8 cellular contexts compared by ENCODE assay signal in genomic region chr3:70531063-70531657, GRCh38.
DNase-seq lines count a peak whose midpoint lies in the region; ATAC-seq and TF ChIP-seq lines count a peak whose summit lies in the region.

No MANE protein-coding gene starts in this region.

- H3K27me3 ChIP-seq in liver (ENCODE audit: control insufficient read depth in 4 of 4, insufficient read depth in 4 of 4, low read length in 3 of 4), result no peaks in the 10 kb centered on the region

- H3K27me3 Mint-ChIP-seq in CD14-positive monocyte (ENCODE audit: low read depth in 3 of 3), result peaks cover 0 to 1% (median 0%) of the 10 kb centered on the region in 3 donors
- peaks cover 15% of the 10 kb centered on the region for H3K27me3 Mint-ChIP-seq in T-helper 2 cell treated with Interferon-gamma antibody and Interleukin-4, amounts not matched to agents 5 μg/mL and 100 μg/mL, for 36 hours (ENCODE audit: low read depth)

- H3K9me3 Mint-ChIP-seq in CD14-positive monocyte, result peaks cover 0 to under 1% (median 0%) of the 10 kb centered on the region in 7 donors
- no peaks in the 10 kb centered on the region for H3K9me3 Mint-ChIP-seq in T-helper 2 cell treated with Interferon-gamma antibody and Interleukin-4, amounts not matched to agents 5 μg/mL and 100 μg/mL, for 36 hours

- WGBS in liver, result 30% methylated on average over 4 of the region's 4 CpGs

- H3K27ac Mint-ChIP-seq in CD14-positive monocyte, result no peak overlapping the region
- H3K27ac Mint-ChIP-seq in T-helper 2 cell treated with Interferon-gamma antibody and Interleukin-4, amounts not matched to agents 5 μg/mL and 100 μg/mL, for 36 hours, result no peak overlapping the region

- DNase-seq in CD14-positive monocyte (ENCODE audit: low spot score) (no peak), HuH-7 (ENCODE audit: low spot score) (peak; percentile 2), astrocyte of the cerebellum (ENCODE audit: low read depth) (peak; percentile 43), activated gamma-delta T cell treated with Interleukin-2 at 50 U/mL for 16 hours (no peak)
- no peak for DNase-seq in T-helper 2 cell treated with Interferon-gamma antibody and Interleukin-4, amounts not matched to agents 5 μg/mL and 100 μg/mL, for 36 hours (ENCODE audit: low spot score)

- no peak overlapping the region for H3K27ac ChIP-seq in liver (ENCODE audit: low read depth in 1 of 2, low read length in 2 of 2)

- H3K4me1 ChIP-seq in liver (ENCODE audit: control insufficient read depth in 4 of 4, insufficient read depth in 4 of 4, low read length in 3 of 4), result no peaks in the 10 kb centered on the region

- peak; percentile 46 for TF ChIP-seq CTCF in CD14-positive monocyte (IDR thresholded peaks at IDR 0.05)
- TF ChIP-seq CTCF in astrocyte of the cerebellum (IDR thresholded peaks at IDR 0.05; ENCODE audit: low read depth, low read length, missing control alignments), result peak; percentile 44
- TF ChIP-seq CTCF in liver (IDR thresholded peaks at IDR 0.05; ENCODE audit: low read depth, low read length, missing input control), result peak; percentile 41

- TF ChIP-seq RAD21 in liver (IDR thresholded peaks at IDR 0.05), result peak; percentile 70 to 76

- no peaks in the 10 kb centered on the region for H3K9me3 ChIP-seq in liver (ENCODE audit: control insufficient read depth in 4 of 4, low read length in 3 of 4)

- ATAC-seq in HG02840 (IDR thresholded peaks at IDR 0.05; ENCODE audit: low FRiP score, unreplicated experiment) (no peak), HG02885 (IDR thresholded peaks at IDR 0.05; ENCODE audit: poor library complexity, unreplicated experiment) (no peak)

- no peaks in the 10 kb centered on the region for H3K4me1 Mint-ChIP-seq in CD14-positive monocyte
- no peaks in the 10 kb centered on the region for H3K4me1 Mint-ChIP-seq in T-helper 2 cell treated with Interferon-gamma antibody and Interleukin-4, amounts not matched to agents 5 μg/mL and 100 μg/mL, for 36 hours (ENCODE audit: low read depth)

- H3K4me3 Mint-ChIP-seq in CD14-positive monocyte, result no peak overlapping the region
- no peak overlapping the region for H3K4me3 Mint-ChIP-seq in T-helper 2 cell treated with Interferon-gamma antibody and Interleukin-4, amounts not matched to agents 5 μg/mL and 100 μg/mL, for 36 hours

- no peaks in the 10 kb centered on the region for H3K36me3 ChIP-seq in liver (ENCODE audit: control insufficient read depth in 4 of 4, insufficient read depth in 3 of 4, low read depth in 1 of 4, low read length in 3 of 4)

- no peak overlapping the region for H3K4me3 ChIP-seq in astrocyte of the cerebellum (ENCODE audit: low read depth, low read length)
- no peak overlapping the region for H3K4me3 ChIP-seq in liver (ENCODE audit: low read depth in 1 of 3, low read length in 3 of 3)

- intact Hi-C loops in CD14-positive monocyte (cut with micrococcal nuclease), result no loop called here

- in situ Hi-C loops in astrocyte of the cerebellum (cut with HindIII; ENCODE audit: low sequenced_read_pairs), result loop anchor here (25.0 kb wide), 2 partner anchors 181 to 781 kb away; no protein-coding TSS in a partner anchor

- no peak overlapping the region for H3K9ac ChIP-seq in liver (ENCODE audit: low read depth in 1 of 2, low read length in 2 of 2)

- H3K36me3 Mint-ChIP-seq in CD14-positive monocyte, result no peaks in the 10 kb centered on the region
- H3K36me3 Mint-ChIP-seq in T-helper 2 cell treated with Interferon-gamma antibody and Interleukin-4, amounts not matched to agents 5 μg/mL and 100 μg/mL, for 36 hours (ENCODE audit: low read depth), result no peaks in the 10 kb centered on the region

TF ChIP-seq in liver, 16 proteins besides CTCF, POLR2A, EP300 and RAD21:
- TF ChIP-seq SP1 (IDR thresholded peaks at IDR 0.05), result no peak
- no peak for TF ChIP-seq EGR1 (IDR thresholded peaks at IDR 0.05; ENCODE audit: low read depth in 2 of 2)
- TF ChIP-seq NR2F2 (IDR thresholded peaks at IDR 0.05), result no peak
- no peak for TF ChIP-seq MAX (IDR thresholded peaks at IDR 0.05)
- no peak for TF ChIP-seq YY1 (IDR thresholded peaks at IDR 0.05)
- TF ChIP-seq TAF1 (conservative IDR thresholded peaks at IDR 0.05), result no peak
- TF ChIP-seq RXRA (IDR thresholded peaks at IDR 0.05), result no peak
- no peak for TF ChIP-seq GABPA (IDR thresholded peaks at IDR 0.05 in 1 of 2, conservative IDR thresholded peaks at IDR 0.05 in 1 of 2)
- no peak for TF ChIP-seq ZBTB33 (IDR thresholded peaks at IDR 0.05)
- TF ChIP-seq JUND (IDR thresholded peaks at IDR 0.05), result no peak

Comparison
In these comparisons a context has a peak if more than half of its experiments do, and no peak if none do; other contexts are left out.
1. DNase-seq: peak in HuH-7 (single experiment) and astrocyte of the cerebellum (single experiment); none in CD14-positive monocyte (single experiment), T-helper 2 cell treated with Interferon-gamma antibody and Interleukin-4, amounts not matched to agents 5 μg/mL and 100 μg/mL, for 36 hours (single experiment) and activated gamma-delta T cell treated with Interleukin-2 at 50 U/mL for 16 hours (single experiment).
2. Peak in every context shown above with its lines, with median percentiles within 50 percentile points of each other: CTCF ChIP-seq.